In the genomic region with DNA sequence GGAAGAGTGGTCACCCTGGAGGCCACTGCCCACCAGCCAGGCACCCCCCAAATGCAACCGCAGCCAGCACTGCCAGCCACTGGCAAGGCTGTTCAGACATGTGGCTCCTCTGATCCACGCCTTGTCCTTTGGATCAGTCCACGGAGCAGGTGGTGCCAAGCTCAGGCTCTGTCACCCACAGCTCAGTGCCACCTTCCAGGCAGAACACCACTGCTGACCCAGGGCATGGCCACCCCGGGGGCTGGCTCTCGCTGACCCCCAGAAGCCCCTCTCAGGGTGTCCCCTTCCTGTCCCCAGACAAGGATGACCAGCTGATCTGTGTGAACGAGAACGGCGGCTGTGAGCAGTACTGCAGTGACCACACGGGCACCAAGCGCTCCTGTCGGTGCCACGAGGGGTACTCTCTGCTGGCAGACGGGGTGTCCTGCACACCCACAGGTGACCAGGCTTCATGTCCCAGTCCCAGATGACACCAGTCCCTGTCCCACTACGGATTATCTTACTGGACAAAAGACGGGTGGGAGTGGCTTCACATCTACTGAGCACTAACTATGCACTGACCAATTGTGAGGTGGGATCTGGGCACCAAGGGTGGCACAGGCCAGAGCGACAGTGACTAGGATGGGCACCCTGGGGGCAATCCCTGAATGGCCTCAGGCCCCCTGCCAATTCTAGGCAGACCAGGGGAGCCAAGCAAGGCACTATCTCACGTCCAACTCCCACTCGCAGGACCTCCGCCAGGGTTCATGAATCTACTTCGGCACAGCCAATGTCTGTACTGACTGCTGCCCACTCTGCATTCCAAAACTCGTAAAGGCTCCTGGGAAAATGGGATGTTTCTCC, we compare ENCODE assay signal across 26 cellular contexts. TPM values are rescaled to one million over a fixed set of nuclear protein-coding genes. Genes with fewer than 3 reads are reported as not detected.
DNase-seq lines count a peak whose midpoint lies in the region; ATAC-seq and TF ChIP-seq lines count a peak whose summit lies in the region.
"Had no signal": no experiment of that assay in that cellular context is flagged by ENCODE, and none has a peak within 500 bp of the region (broad histone marks: within the 10 kb centered on the region; RNA-seq: fewer than 3 reads in every experiment).

No MANE protein-coding gene starts in this region.

- H3K27me3 ChIP-seq in RWPE2 (ENCODE audit: insufficient read depth, poor library complexity, severe bottlenecking) = peaks cover 5% of the 10 kb centered on the region
- peaks cover 18% of the 10 kb centered on the region for H3K27me3 ChIP-seq in lower lobe of right lung (ENCODE audit: low read depth)
- peaks cover 59% of the 10 kb centered on the region for H3K27me3 ChIP-seq in skeletal muscle satellite cell (ENCODE audit: control insufficient read depth, insufficient read depth, low read length)

- no peaks in the 10 kb centered on the region for H3K36me3 ChIP-seq in RWPE2 (ENCODE audit: low read depth)
- H3K36me3 ChIP-seq in lower lobe of right lung = no peaks in the 10 kb centered on the region
- no peaks in the 10 kb centered on the region for H3K36me3 ChIP-seq in skeletal muscle satellite cell (ENCODE audit: insufficient read depth, low read length)
- H3K36me3 ChIP-seq: neural progenitor cell, prostate gland had no signal

- H3K4me1 ChIP-seq in RWPE2 (ENCODE audit: insufficient read depth, poor library complexity, severe bottlenecking) = no peaks in the 10 kb centered on the region
- H3K4me1 ChIP-seq in lower lobe of right lung = peaks cover 5% of the 10 kb centered on the region
- H3K4me1 ChIP-seq in skeletal muscle satellite cell (ENCODE audit: control insufficient read depth, insufficient read depth, low read length) = peaks cover 5% of the 10 kb centered on the region
- H3K4me1 ChIP-seq: neural progenitor cell, prostate gland had no signal

- ATAC-seq in RWPE2 (ENCODE audit: low read depth) = no peak
- ATAC-seq in lower lobe of right lung = no peak
- ATAC-seq in HG02642 (IDR thresholded peaks at IDR 0.05; ENCODE audit: poor library complexity, unreplicated experiment) = no peak
- ATAC-seq: GM23338, T-helper 17 cell had no signal

- H3K9me3 ChIP-seq in RWPE2 (ENCODE audit: severe bottlenecking) (no peaks in the 10 kb centered on the region), lower lobe of right lung (no peaks in the 10 kb centered on the region), skeletal muscle satellite cell (replicated peaks; ENCODE audit: low read length) (no peaks in the 10 kb centered on the region)
- H3K9me3 ChIP-seq: prostate gland had no signal

- DNase-seq in RWPE2 (ENCODE audit: low spot score) (peak; percentile 38), coronary artery (ENCODE audit: low spot score) (peak; percentile 64), lower lobe of right lung (peak; percentile 28), substantia nigra (lab: John Stamatoyannopoulos, UW) (no peak), DMS114 treated with DMSO at 0.1 percent for 48 hours (lab: John Stamatoyannopoulos, UW; ENCODE audit: unreplicated experiment) (no peak), AG08396 (ENCODE audit: low spot score) (no peak)
- DNase-seq: activated CD4-positive, alpha-beta T cell treated with anti-CD3 and anti-CD28 coated beads for 4 hours; activated naive CD4-positive, alpha-beta T cell treated with Interleukin-2 at 50 U/mL for 16 hours; activated T-cell treated with anti-CD3 and anti-CD28 coated beads, Interleukin-2, amount 50 U/mL, for 1 hour; DMS153; kidney glomerular epithelial cell; NCI-H146; stimulated activated CD8-positive, alpha-beta memory T cell treated with anti-CD3 and anti-CD28 coated beads, Interleukin-4, amount 100 ng/mL, for 48 hours; T-helper 17 cell had no signal

- TF ChIP-seq CTCF in RWPE2 (IDR thresholded peaks at IDR 0.05; ENCODE audit: poor library complexity, severe bottlenecking) = no peak
- no peak for TF ChIP-seq CTCF in coronary artery (IDR thresholded peaks at IDR 0.05)
- TF ChIP-seq CTCF in lower lobe of right lung (IDR thresholded peaks at IDR 0.05) = no peak

- H3K4me3 ChIP-seq in RWPE2 (ENCODE audit: severe bottlenecking) = no peak overlapping the region
- H3K4me3 ChIP-seq in coronary artery = no peak overlapping the region
- no peak overlapping the region for H3K4me3 ChIP-seq in lower lobe of right lung
- H3K4me3 ChIP-seq in skeletal muscle satellite cell (ENCODE audit: low read length) = no peak overlapping the region
- H3K4me3 ChIP-seq: GM23338, neural progenitor cell, prostate gland, skin epidermis had no signal

- H3K9ac ChIP-seq in skeletal muscle satellite cell (ENCODE audit: low read depth, low read length) = no peak overlapping the region
- H3K9ac ChIP-seq: neural progenitor cell had no signal

- H3K4me2 ChIP-seq in skeletal muscle satellite cell (ENCODE audit: low read length) = peak overlapping the region; percentile 0
- H3K4me2 ChIP-seq: GM23338, neural progenitor cell had no signal

- H3K27ac ChIP-seq in RWPE2 (ENCODE audit: poor library complexity, severe bottlenecking) (no peak overlapping the region), coronary artery (no peak overlapping the region), lower lobe of right lung (no peak overlapping the region), substantia nigra (ENCODE audit: low read depth, low read length, poor library complexity, severe bottlenecking) (no peak overlapping the region)
- H3K27ac ChIP-seq: neural progenitor cell, prostate gland, RWPE1, skin epidermis had no signal

- intact Hi-C loops in lower lobe of right lung (cut with DNase I) = no loop called here

RNA-seq across cellular contexts. Expression of a gene that starts 7.0 kb away (rescaled TPM):
- total RNA-seq in lower lobe of right lung = 8.9 TPM
- 1.5 and 1.8 TPM in 2 replicates for total RNA-seq in skeletal muscle satellite cell (2012; rRNA removed)
- total RNA-seq: activated CD8-positive, alpha-beta memory T cell treated with anti-CD3 and anti-CD28 coated beads for 36 hours; CD8-positive, alpha-beta memory T cell; T-helper 17 cell had no signal

RNA-seq across cellular contexts. Expression of a gene that starts 10.0 kb away (rescaled TPM):
- not detected for total RNA-seq in lower lobe of right lung
- not detected in 2 replicates for total RNA-seq in skeletal muscle satellite cell (2012; rRNA removed)
- total RNA-seq: T-helper 17 cell had no signal

RNA-seq across cellular contexts. Expression of a gene that starts 42.9 kb away (rescaled TPM):
- total RNA-seq in lower lobe of right lung = not detected
- total RNA-seq in skeletal muscle satellite cell (2012; rRNA removed) = not detected in 2 replicates
- total RNA-seq: activated CD8-positive, alpha-beta memory T cell treated with anti-CD3 and anti-CD28 coated beads for 36 hours; CD8-positive, alpha-beta memory T cell; cerebellum; epithelial cell of proximal tubule; GM23338; NCI-H460; prostate gland; T-helper 17 cell had no signal

Comparison
In these comparisons a context has a peak if more than half of its experiments do, and no peak if none do; other contexts are left out.
1. DNase-seq: peak in RWPE2 (single experiment), coronary artery (single experiment) and lower lobe of right lung (single experiment); none in substantia nigra (0 of 49), DMS114 treated with DMSO at 0.1 percent for 48 hours (single experiment) and AG08396 (single experiment).